ENCODE assay signal across 14 cellular contexts in the genomic region with DNA sequence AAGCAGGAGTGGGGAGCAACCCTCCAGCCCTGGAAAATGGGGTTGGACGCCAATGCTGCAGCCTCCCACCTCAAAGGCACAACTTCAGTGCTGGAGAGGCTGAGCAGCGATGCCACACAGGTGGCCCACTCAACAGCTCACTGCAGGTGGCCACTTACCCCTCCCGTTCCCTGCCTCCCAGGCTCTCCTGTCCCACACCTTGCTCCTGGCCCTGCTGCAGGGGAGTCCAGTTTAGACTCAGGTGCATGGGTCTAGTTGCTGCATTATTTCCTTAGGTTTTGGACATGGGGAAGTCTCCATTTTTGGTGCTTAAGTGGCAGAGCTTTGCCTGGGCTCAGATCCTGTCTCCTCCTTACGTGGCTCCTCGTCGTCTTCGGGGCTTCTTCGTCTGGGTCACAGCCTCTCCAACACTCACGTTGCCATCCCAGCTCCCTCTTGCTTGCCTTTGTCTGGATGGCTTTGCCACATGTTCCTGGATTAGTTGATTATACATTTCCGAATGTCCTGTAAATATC.
DNase-seq lines count a peak whose midpoint lies in the region; ATAC-seq lines count a peak whose summit lies in the region.
"Had no signal": no experiment of that assay in that cellular context is flagged by ENCODE, and none has a peak within 500 bp of the region (broad histone marks: within the 10 kb centered on the region; RNA-seq: fewer than 3 reads in every experiment).

No MANE protein-coding gene starts in this region.

- ATAC-seq in left lobe of liver (no peak), HG03135 (IDR thresholded peaks at IDR 0.05; ENCODE audit: unreplicated experiment) (no peak)

- H3K27ac ChIP-seq in caudate nucleus (ENCODE audit: low read depth, low read length): no peak overlapping the region
- H3K27ac ChIP-seq: 22Rv1, BLaER1, RWPE1 had no signal

- in situ Hi-C loops in ACHN (cut with HindIII; ENCODE audit: low pct_ligation_motif_present, low pct_unique_long_range_greater_than_20kb, low sequenced_read_pairs): no loop called here

- DNase-seq in NCI-H146 (lab: John Stamatoyannopoulos, UW) (peak; percentile 30), NCI-H146 treated with DMSO at 0.1 percent for 48 hours (lab: John Stamatoyannopoulos, UW; ENCODE audit: unreplicated experiment) (no peak), COLO668 (lab: John Stamatoyannopoulos, UW; ENCODE audit: unreplicated experiment) (peak; percentile 42), NCI-H345 (lab: John Stamatoyannopoulos, UW) (peak; percentile 74), left lobe of liver (ENCODE audit: low spot score) (peak; percentile 18), caudate nucleus (lab: John Stamatoyannopoulos, UW) (no peak), ACHN (no peak)
- DNase-seq: DMS153, NCI-H1436, NCI-H524 treated with DMSO at 0.1 percent for 48 hours had no signal

Comparison
In these comparisons a context has a peak if more than half of its experiments do, and no peak if none do; other contexts are left out.
1. DNase-seq: peak in NCI-H146 (single experiment), COLO668 (single experiment), NCI-H345 (single experiment) and left lobe of liver (single experiment); none in NCI-H146 treated with DMSO at 0.1 percent for 48 hours (single experiment), caudate nucleus (0 of 61) and ACHN (single experiment).